In genomic region chr6:45450132-45450531, GRCh38 we compare ENCODE assay signal across 12 cellular contexts.
"Had no signal": no experiment of that assay in that cellular context is flagged by ENCODE, and none has a peak within 500 bp of the region (broad histone marks: within the 10 kb centered on the region; RNA-seq: fewer than 3 reads in every experiment).

No MANE protein-coding gene starts in this region.

- H3K4me3 Mint-ChIP-seq: activated naive CD4-positive, alpha-beta T cell treated with anti-CD3 and anti-CD28 coated beads for 36 hours; natural killer cell; stimulated activated memory B cell treated with anti-CD40 and anti-IgM and Interleukin-4, amounts not matched to agents 10 μg/mL and 1 μg/mL and 100 μg/mL, for 72 hours had no signal

- H3K4me3 ChIP-seq: coronary artery, right atrium auricular region had no signal

- H3K4me1 Mint-ChIP-seq: stimulated activated memory B cell treated with anti-CD40 and anti-IgM and Interleukin-4, amounts not matched to agents 10 μg/mL and 1 μg/mL and 100 μg/mL, for 72 hours had no signal

- H3K9me3 Mint-ChIP-seq: activated naive CD4-positive, alpha-beta T cell treated with anti-CD3 and anti-CD28 coated beads for 36 hours; natural killer cell had no signal

- H3K27ac Mint-ChIP-seq: activated naive CD4-positive, alpha-beta T cell treated with anti-CD3 and anti-CD28 coated beads for 36 hours; natural killer cell; stimulated activated memory B cell treated with anti-CD40 and anti-IgM and Interleukin-4, amounts not matched to agents 10 μg/mL and 1 μg/mL and 100 μg/mL, for 72 hours had no signal

- H3K36me3 ChIP-seq: right atrium auricular region had no signal

- H3K36me3 Mint-ChIP-seq: natural killer cell; stimulated activated memory B cell treated with anti-CD40 and anti-IgM and Interleukin-4, amounts not matched to agents 10 μg/mL and 1 μg/mL and 100 μg/mL, for 72 hours had no signal

- ATAC-seq: stimulated activated memory B cell treated with anti-CD40 and anti-IgM and Interleukin-4, amounts not matched to agents 10 μg/mL and 1 μg/mL and 100 μg/mL, for 72 hours had no signal

- DNase-seq: activated CD4-positive, alpha-beta T cell treated with anti-CD3 and anti-CD28 coated beads, Interleukin-2, amount 50 U/mL, for 4 hours; activated naive CD4-positive, alpha-beta T cell treated with anti-CD3 and anti-CD28 coated beads for 36 hours; caudate nucleus; effector CD8-positive, alpha-beta T cell; foreskin melanocyte; head of caudate nucleus; natural killer cell; posterior cingulate gyrus; substantia nigra had no signal

- H3K27ac ChIP-seq: coronary artery, right atrium auricular region had no signal

- H3K9me3 ChIP-seq: right atrium auricular region had no signal

- H3K27me3 ChIP-seq: right atrium auricular region had no signal
